Comparison of ENCODE assay signal across 16 cellular contexts in the genomic region with DNA sequence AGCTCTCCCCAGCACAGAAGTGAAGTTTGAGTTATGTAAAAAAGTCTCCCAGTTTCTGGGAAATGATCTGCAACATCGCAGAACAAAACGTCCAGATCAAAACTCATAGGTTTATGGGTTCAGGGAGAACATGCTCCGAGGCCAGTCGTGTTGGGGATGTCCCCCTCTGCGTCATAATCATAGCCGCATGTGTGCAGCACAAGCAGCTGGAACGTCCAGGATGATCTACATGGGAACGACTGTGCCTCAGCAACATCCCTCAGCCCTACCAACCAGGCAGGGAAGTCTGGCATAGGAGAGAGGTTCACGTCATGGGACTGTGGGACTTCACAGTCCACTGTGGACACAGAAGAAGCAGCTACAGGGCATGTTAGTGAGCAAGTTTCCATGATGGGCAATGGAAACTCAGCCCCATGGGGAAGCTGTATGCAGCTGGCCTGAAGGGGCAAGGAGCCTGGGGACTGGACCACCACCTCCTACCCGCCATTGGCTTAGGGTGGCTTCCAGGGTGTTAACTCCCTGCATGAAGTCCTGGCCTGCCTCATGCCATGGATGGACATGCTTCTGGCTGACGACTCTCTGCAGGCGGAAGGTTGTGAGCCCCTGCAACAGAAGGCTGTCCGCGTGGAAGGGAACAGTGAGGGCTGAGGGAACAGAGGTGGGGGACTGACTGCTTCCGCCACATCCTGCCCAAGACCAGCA.
DNase-seq lines count a peak whose midpoint lies in the region; ATAC-seq, FAIRE-seq and TF ChIP-seq lines count a peak whose summit lies in the region.
"Had no signal": no experiment of that assay in that cellular context is flagged by ENCODE, and none has a peak within 500 bp of the region (broad histone marks: within the 10 kb centered on the region; RNA-seq: fewer than 3 reads in every experiment).

No MANE protein-coding gene starts in this region.

- 85% methylated on average over 5 of the region's 15 CpGs; no CpG with 5 or more reads in 1 of the 2 donors for WGBS in gastroesophageal sphincter (ENCODE audit: low coverage in 1 of 2), 2 donors

- TF ChIP-seq POLR2A in Peyer's patch (IDR thresholded peaks at IDR 0.05) (no peak), gastroesophageal sphincter (IDR thresholded peaks at IDR 0.05) (no peak), H54 (IDR thresholded peaks at IDR 0.05; ENCODE audit: low read depth, low read length) (no peak)

- CTCF ChIA-PET in AG04450 (lab: Charles Lee): interaction anchor here (1.1 to 1.9 kb wide), 3 partner anchors 18 to 227 kb away, joined by 4 to 5 read pairs (median 4); no protein-coding TSS in a partner anchor

- TF ChIP-seq CTCF in AG04450 (IDR thresholded peaks at IDR 0.05; ENCODE audit: low read depth, low read length): no peak
- TF ChIP-seq CTCF in Peyer's patch (IDR thresholded peaks at IDR 0.05): no peak
- no peak for TF ChIP-seq CTCF in gastroesophageal sphincter (IDR thresholded peaks at IDR 0.05)

- no peak for DNase-seq in AG04450 (ENCODE audit: low read depth, low spot score)
- DNase-seq in Peyer's patch: no peak
- no peak for DNase-seq in H54 (ENCODE audit: insufficient read length, low spot score)
- no peak for DNase-seq in immature natural killer cell
- DNase-seq in NCI-H510A treated with DMSO at 0.1 percent for 48 hours (lab: John Stamatoyannopoulos, UW): no peak
- DNase-seq: activated naive CD4-positive, alpha-beta T cell treated with anti-CD3 and anti-CD28 coated beads for 36 hours; Caco-2; effector CD4-positive, alpha-beta T cell; naive thymus-derived CD8-positive, alpha-beta T cell; T-helper 1 cell had no signal

- H3K4me2 ChIP-seq in skeletal muscle satellite cell (ENCODE audit: low read length): no peak overlapping the region

- POLR2A ChIA-PET in AG04450 (lab: Yijun Ruan, JAX): interaction anchor here (1.0 to 2.1 kb wide), 4 partner anchors 9 to 232 kb away, joined by 3 to 15 read pairs (median 4); a partner anchor contains a TSS

- H3K4me3 ChIP-seq in AG04450 (ENCODE audit: low read depth, low read length) (no peak overlapping the region), Peyer's patch (no peak overlapping the region), gastroesophageal sphincter (no peak overlapping the region), skeletal muscle satellite cell (ENCODE audit: low read length) (no peak overlapping the region)
- H3K4me3 ChIP-seq: lung had no signal

- no peak overlapping the region for H3K4me3 Mint-ChIP-seq in immature natural killer cell
- H3K4me3 Mint-ChIP-seq: activated naive CD4-positive, alpha-beta T cell treated with anti-CD3 and anti-CD28 coated beads for 36 hours; naive thymus-derived CD8-positive, alpha-beta T cell had no signal

- H3K27ac ChIP-seq in AG04450 (ENCODE audit: low read depth, low read length) (peak overlapping the region; percentile 99), Peyer's patch (peak overlapping the region; percentile 20 to 69 (median 40)), gastroesophageal sphincter (peak overlapping the region in 2 of 4 donors; percentile 10 to 43)
- H3K27ac ChIP-seq: foreskin keratinocyte had no signal

- TF ChIP-seq EP300 in gastroesophageal sphincter (IDR thresholded peaks at IDR 0.05): no peak

- no peaks in the 10 kb centered on the region for H3K4me1 Mint-ChIP-seq in immature natural killer cell

- H3K9ac ChIP-seq in skeletal muscle satellite cell (ENCODE audit: low read depth, low read length): peak overlapping the region; percentile 16

- ATAC-seq in gastroesophageal sphincter: peak; percentile 28
- ATAC-seq in GM19463 (IDR thresholded peaks at IDR 0.05; ENCODE audit: unreplicated experiment): no peak
- ATAC-seq: naive thymus-derived CD8-positive, alpha-beta T cell had no signal

- H3K36me3 Mint-ChIP-seq in immature natural killer cell: no peaks in the 10 kb centered on the region
- H3K36me3 Mint-ChIP-seq: naive thymus-derived CD8-positive, alpha-beta T cell had no signal

- peaks cover 0 to 13% (median 2%) of the 10 kb centered on the region in 3 donors for H3K27me3 Mint-ChIP-seq in immature natural killer cell (ENCODE audit: low read depth in 3 of 3)

- H3K27me3 ChIP-seq in AG04450 (ENCODE audit: control insufficient read depth, insufficient read depth, low read length) (no peaks in the 10 kb centered on the region), Peyer's patch (no peaks in the 10 kb centered on the region), gastroesophageal sphincter (no peaks in the 10 kb centered on the region), skeletal muscle satellite cell (ENCODE audit: control insufficient read depth, insufficient read depth, low read length) (no peaks in the 10 kb centered on the region)

- H3K9me3 ChIP-seq in AG04450 (ENCODE audit: control insufficient read depth, insufficient read depth, low read length): no peaks in the 10 kb centered on the region; the same call in 1 of the 2 replicates
- no peaks in the 10 kb centered on the region for H3K9me3 ChIP-seq in Peyer's patch
- H3K9me3 ChIP-seq in gastroesophageal sphincter: no peaks in the 10 kb centered on the region
- H3K9me3 ChIP-seq in skeletal muscle satellite cell (replicated peaks; ENCODE audit: low read length): no peaks in the 10 kb centered on the region
- H3K9me3 ChIP-seq: Caco-2 had no signal

- no peak overlapping the region for H3K27ac Mint-ChIP-seq in immature natural killer cell
- H3K27ac Mint-ChIP-seq: activated naive CD4-positive, alpha-beta T cell treated with anti-CD3 and anti-CD28 coated beads for 36 hours had no signal

- H3K9me3 Mint-ChIP-seq in immature natural killer cell: no peaks in the 10 kb centered on the region
- H3K9me3 Mint-ChIP-seq: activated naive CD4-positive, alpha-beta T cell treated with anti-CD3 and anti-CD28 coated beads for 36 hours had no signal

- H3K4me1 ChIP-seq in Peyer's patch (no peaks in the 10 kb centered on the region), gastroesophageal sphincter (no peaks in the 10 kb centered on the region), skeletal muscle satellite cell (ENCODE audit: control insufficient read depth, insufficient read depth, low read length) (peaks cover 63% of the 10 kb centered on the region)
- H3K4me1 ChIP-seq: Caco-2, foreskin keratinocyte had no signal

- H3K36me3 ChIP-seq in Peyer's patch: no peaks in the 10 kb centered on the region
- H3K36me3 ChIP-seq in gastroesophageal sphincter: no peaks in the 10 kb centered on the region
- H3K36me3 ChIP-seq in skeletal muscle satellite cell (ENCODE audit: insufficient read depth, low read length): no peaks in the 10 kb centered on the region

- FAIRE-seq in H54 (lab: Jason Lieb, UNC): no peak
- FAIRE-seq: G401.6 had no signal
